21 cellular contexts compared by ENCODE assay signal in the genomic region with DNA sequence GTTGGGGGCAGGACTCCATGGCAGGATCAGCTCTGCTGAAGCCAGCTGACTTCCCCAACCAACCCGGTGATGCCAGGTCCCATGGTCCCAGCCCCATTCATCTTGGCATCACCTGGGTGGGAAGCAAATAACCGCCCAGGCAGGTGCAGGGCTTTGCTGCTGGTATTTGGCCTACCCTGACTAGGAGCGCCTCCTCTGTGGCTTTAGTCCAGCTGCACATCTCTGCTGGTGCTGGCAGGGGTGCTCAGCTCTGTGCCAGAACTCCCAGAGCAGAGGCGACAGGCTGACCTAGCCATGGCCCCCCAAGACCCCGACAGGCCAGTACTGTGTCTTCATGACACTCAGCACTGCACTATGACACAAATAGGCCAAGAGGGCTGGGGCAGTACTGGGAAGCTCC.
"Had no signal": no experiment of that assay in that cellular context is flagged by ENCODE, and none has a peak within 500 bp of the region (broad histone marks: within the 10 kb centered on the region; RNA-seq: fewer than 3 reads in every experiment).

No MANE protein-coding gene starts in this region.

- H3K4me3 ChIP-seq: coronary artery, dorsolateral prefrontal cortex, esophagus squamous epithelium, gastrocnemius medialis, heart right ventricle, left lung, lower lobe of right lung, mucosa of descending colon had no signal

- ATAC-seq: gastrocnemius medialis, heart right ventricle, left cardiac atrium, lower lobe of right lung, mucosa of descending colon had no signal

- H3K4me3 Mint-ChIP-seq: mesothelial cell of epicardium, naive B cell had no signal

- H3K4me1 Mint-ChIP-seq: mesothelial cell of epicardium, naive B cell had no signal

- H3K27ac Mint-ChIP-seq: mesothelial cell of epicardium had no signal

- H3K9me3 ChIP-seq: esophagus squamous epithelium, gastrocnemius medialis, heart right ventricle, left lung, lower lobe of right lung, mucosa of descending colon had no signal

- DNase-seq: dermis blood vessel endothelial cell; dorsolateral prefrontal cortex; effector CD4-positive, alpha-beta T cell; effector memory CD4-positive, alpha-beta T cell; esophagus squamous epithelium; foreskin fibroblast; foreskin melanocyte; gastrocnemius medialis; glutamatergic neuron; head of caudate nucleus; heart right ventricle; hippocampal formation; left cardiac atrium; left lung; left ventricle myocardium superior; lower lobe of right lung; mesenchymal stem cell; mucosa of descending colon; naive B cell had no signal

- H3K36me3 Mint-ChIP-seq: mesothelial cell of epicardium, naive B cell had no signal

- H3K27me3 ChIP-seq: esophagus squamous epithelium, gastrocnemius medialis, left lung had no signal

- H3K9me3 Mint-ChIP-seq: naive B cell had no signal

- H3K4me1 ChIP-seq: esophagus squamous epithelium, left lung, lower lobe of right lung had no signal

- H3K27ac ChIP-seq: coronary artery, dorsolateral prefrontal cortex, esophagus squamous epithelium, gastrocnemius medialis, heart right ventricle, left lung, lower lobe of right lung had no signal

- H3K36me3 ChIP-seq: esophagus squamous epithelium had no signal
